In the genomic region with DNA sequence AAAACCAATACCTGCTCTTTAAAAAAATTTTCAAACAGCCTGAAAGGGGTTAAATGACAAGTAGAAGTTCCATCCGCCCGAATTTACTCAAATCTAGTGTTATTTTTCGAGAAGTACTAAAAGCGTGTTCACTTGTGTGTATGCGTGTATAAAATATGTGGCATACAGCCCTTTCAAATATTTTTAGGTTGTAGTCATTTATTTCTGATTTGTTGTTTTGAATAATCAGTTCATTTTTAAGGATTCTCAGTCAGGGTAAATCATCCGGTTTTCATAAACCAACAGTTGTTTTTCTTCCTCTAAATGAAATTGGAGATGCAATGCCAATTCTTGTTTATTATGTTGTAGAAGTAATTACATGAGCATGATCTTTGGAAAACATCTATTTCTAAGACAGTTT, we compare ENCODE assay signal across 2 cellular contexts.
TF ChIP-seq lines count a peak whose summit lies in the region.

No MANE protein-coding gene starts in this region.

TF ChIP-seq in SK-N-SH treated with all-trans-retinoic acid at 6 μM for 48 hours, 23 proteins besides CTCF, POLR2A, EP300 and RAD21 (continued from another document):
- TF ChIP-seq PATZ1 (CRISPR knock-in tag; IDR thresholded peaks at IDR 0.05; ENCODE audit: borderline replicate concordance) (no peak), SNAI2 (CRISPR knock-in tag; IDR thresholded peaks at IDR 0.05) (no peak), GLIS3 (CRISPR knock-in tag; IDR thresholded peaks at IDR 0.05) (no peak), OSR1 (CRISPR knock-in tag; IDR thresholded peaks at IDR 0.05) (no peak), ISL1 (CRISPR knock-in tag; IDR thresholded peaks at IDR 0.05) (no peak), PPARA (CRISPR knock-in tag; IDR thresholded peaks at IDR 0.05; ENCODE audit: borderline replicate concordance) (no peak)
- TF ChIP-seq, protein P1, sequence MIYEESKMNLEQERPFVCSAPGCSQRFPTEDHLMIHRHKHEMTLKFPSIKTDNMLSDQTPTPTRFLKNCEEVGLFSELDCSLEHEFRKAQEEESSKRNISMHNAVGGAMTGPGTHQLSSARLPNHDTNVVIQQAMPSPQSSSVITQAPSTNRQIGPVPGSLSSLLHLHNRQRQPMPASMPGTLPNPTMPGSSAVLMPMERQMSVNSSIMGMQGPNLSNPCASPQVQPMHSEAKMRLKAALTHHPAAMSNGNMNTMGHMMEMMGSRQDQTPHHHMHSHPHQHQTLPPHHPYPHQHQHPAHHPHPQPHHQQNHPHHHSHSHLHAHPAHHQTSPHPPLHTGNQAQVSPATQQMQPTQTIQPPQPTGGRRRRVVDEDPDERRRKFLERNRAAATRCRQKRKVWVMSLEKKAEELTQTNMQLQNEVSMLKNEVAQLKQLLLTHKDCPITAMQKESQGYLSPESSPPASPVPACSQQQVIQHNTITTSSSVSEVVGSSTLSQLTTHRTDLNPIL (CRISPR knock-in tag; IDR thresholded peaks at IDR 0.05; ENCODE audit: low read depth) = no peak

TF ChIP-seq in SK-N-SH, 30 proteins besides CTCF, POLR2A, EP300 and RAD21 (continued from another document):
- no peak for TF ChIP-seq REST (IDR thresholded peaks at IDR 0.05; ENCODE audit: low read depth, low read length)
